Comparison of ENCODE assay signal across 12 cellular contexts in the genomic region with DNA sequence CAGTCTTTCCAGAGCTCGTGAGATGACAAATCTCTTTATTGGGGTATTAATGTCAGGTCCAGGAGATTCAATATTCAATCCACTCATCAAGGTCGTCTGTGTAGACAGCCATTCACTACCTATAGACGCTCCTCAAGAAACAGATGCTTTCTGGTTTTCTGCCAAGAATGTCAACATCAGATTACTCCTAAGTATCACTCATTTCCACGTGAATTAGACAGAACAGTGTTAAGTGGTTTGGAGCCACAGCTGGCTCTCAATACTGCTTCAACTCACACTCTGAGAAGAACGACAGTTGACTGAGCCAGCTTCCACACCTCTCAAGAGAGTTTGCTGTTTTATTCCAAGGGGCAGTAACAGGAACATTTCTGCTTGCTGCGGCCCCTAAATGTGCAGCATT.
DNase-seq lines count a peak whose midpoint lies in the region; ATAC-seq and TF ChIP-seq lines count a peak whose summit lies in the region.
"Had no signal": no experiment of that assay in that cellular context is flagged by ENCODE, and none has a peak within 500 bp of the region (broad histone marks: within the 10 kb centered on the region; RNA-seq: fewer than 3 reads in every experiment).

No MANE protein-coding gene starts in this region.

- no peaks in the 10 kb centered on the region for H3K27me3 ChIP-seq in IMR-90 (ENCODE audit: control insufficient read depth, insufficient read depth, low read length)
- H3K27me3 ChIP-seq in fibroblast of lung (ENCODE audit: control insufficient read depth, insufficient read depth, low read length): no peaks in the 10 kb centered on the region

- no peaks in the 10 kb centered on the region for H3K9me3 ChIP-seq in IMR-90 (ENCODE audit: control insufficient read depth, insufficient read depth, low read length)
- no peaks in the 10 kb centered on the region for H3K9me3 ChIP-seq in fibroblast of lung (ENCODE audit: control insufficient read depth, insufficient read depth, low read depth, low read length)

- H3K4me1 ChIP-seq in IMR-90 (ENCODE audit: control insufficient read depth, insufficient read depth, low read length) (peaks cover under 1% of the 10 kb centered on the region), fibroblast of lung (ENCODE audit: control insufficient read depth, extremely low read depth, insufficient read depth, low read length) (peaks cover 5% of the 10 kb centered on the region)

- peaks cover 16% of the 10 kb centered on the region for H3K4me1 Mint-ChIP-seq in Calu3 (ENCODE audit: low read depth, unreplicated experiment)
- H3K4me1 Mint-ChIP-seq: WTC11 had no signal

- no peak for TF ChIP-seq POLR2A in IMR-90 (IDR thresholded peaks at IDR 0.05; ENCODE audit: low read depth, low read length)

- peaks cover 6% of the 10 kb centered on the region for H3K9me3 Mint-ChIP-seq in Calu3 (ENCODE audit: low read depth, unreplicated experiment)

- no peak overlapping the region for H3K4ac ChIP-seq in IMR-90 (ENCODE audit: low read depth, low read length)

- no peak overlapping the region for H2AK5ac ChIP-seq in IMR-90 (ENCODE audit: low read depth, low read length)

- POLR2A ChIA-PET in IMR-90 (lab: Charles Lee; ENCODE audit: unreplicated experiment): no interaction called here

- H2BK20ac ChIP-seq in IMR-90 (ENCODE audit: low read depth, low read length): no peak overlapping the region

- H2BK120ac ChIP-seq in IMR-90 (ENCODE audit: low read depth, low read length): no peak overlapping the region

- no peak overlapping the region for H4K5ac ChIP-seq in IMR-90 (ENCODE audit: low read depth, low read length)

- H3K79me2 ChIP-seq in fibroblast of lung (ENCODE audit: control insufficient read depth, insufficient read depth, low read length): no peaks in the 10 kb centered on the region

- peak overlapping the region; percentile 45 for H3K4me3 Mint-ChIP-seq in Calu3 (ENCODE audit: low read depth, unreplicated experiment)
- H3K4me3 Mint-ChIP-seq: WTC11 had no signal

- dilution Hi-C loops in IMR-90 (cut with HindIII; ENCODE audit: low sequenced_read_pairs, unreplicated experiment): no loop called here

- H3K36me3 ChIP-seq in IMR-90 (ENCODE audit: control insufficient read depth, insufficient read depth, low read length) (no peaks in the 10 kb centered on the region), fibroblast of lung (ENCODE audit: control insufficient read depth, insufficient read depth, low read length) (no peaks in the 10 kb centered on the region)

- H2BK5ac ChIP-seq in IMR-90 (ENCODE audit: low read depth, low read length, poor library complexity, severe bottlenecking): no peak overlapping the region

- H3K23ac ChIP-seq in IMR-90 (ENCODE audit: low read depth, low read length): no peak overlapping the region

- no peak for TF ChIP-seq CTCF in Calu3 (IDR thresholded peaks at IDR 0.05; ENCODE audit: unreplicated experiment)
- no peak for TF ChIP-seq CTCF in IMR-90 (conservative IDR thresholded peaks at IDR 0.05; ENCODE audit: low read depth, low read length)
- TF ChIP-seq CTCF in fibroblast of lung (conservative IDR thresholded peaks at IDR 0.05 in 1 of 2, IDR thresholded peaks at IDR 0.05 in 1 of 2; ENCODE audit: low read depth in 1 of 2, low read length in 2 of 2): no peak
- no peak for TF ChIP-seq CTCF in foreskin fibroblast (IDR thresholded peaks at IDR 0.05; ENCODE audit: low read depth, low read length)

- H3K18ac ChIP-seq in IMR-90 (ENCODE audit: low read depth, low read length): no peak overlapping the region

- H2AK9ac ChIP-seq in IMR-90 (replicated peaks; ENCODE audit: low read depth, low read length, poor library complexity): no peak overlapping the region

- intact Hi-C loops in Calu3 (cut with micrococcal nuclease; ENCODE audit: unreplicated experiment): no loop called here
- intact Hi-C loops in IMR-90 (cut with micrococcal nuclease): no loop called here

- no peak overlapping the region for H3K56ac ChIP-seq in IMR-90 (ENCODE audit: extremely low read depth, insufficient read depth, low read length)

- H3K4me3 ChIP-seq in IMR-90 (ENCODE audit: insufficient read depth, low read depth, low read length) (no peak overlapping the region), fibroblast of lung (replicated peaks in 1 of 4; ENCODE audit: control extremely low read depth in 1 of 4, insufficient read depth in 1 of 4, low read depth in 3 of 4, low read length in 4 of 4) (no peak overlapping the region), foreskin fibroblast (ENCODE audit: low read depth in 1 of 2, low read length in 2 of 2) (peak overlapping the region in 1 of 2 donors; percentile 1)

- H3K4me2 ChIP-seq in IMR-90 (ENCODE audit: low read depth, low read length) (no peak overlapping the region), fibroblast of lung (ENCODE audit: extremely low read depth, insufficient read depth, low read length) (peak overlapping the region; percentile 4)

- H2AFZ ChIP-seq in IMR-90 (replicated peaks; ENCODE audit: low read length, poor library complexity) (peak overlapping the region; percentile 2), fibroblast of lung (ENCODE audit: low read length) (no peak overlapping the region)

- BruUV-seq in Calu3 (replicated peaks; lab: Mats Ljungman, UMichigan): no TSS peak
- no TSS peak for BruUV-seq in IMR-90 (replicated peaks; lab: Mats Ljungman, UMichigan)

- WGBS in IMR-90 (ENCODE audit: extremely low coverage in 2 of 2, insufficient read length in 1 of 2), 2 experiments: 83% methylated on average over 1 of the region's 6 CpGs; no CpG with 5 or more reads in 1 of the 2 experiments

- H3K79me1 ChIP-seq in IMR-90 (ENCODE audit: low read depth in 1 of 2, low read length in 2 of 2): no peaks in the 10 kb centered on the region

- no peak overlapping the region for H3K9ac ChIP-seq in IMR-90 (ENCODE audit: low read depth, low read length)
- H3K9ac ChIP-seq in fibroblast of lung (ENCODE audit: insufficient read depth, low read length): no peak overlapping the region

- no peak overlapping the region for H4K8ac ChIP-seq in IMR-90 (ENCODE audit: low read depth in 2 of 2, low read length in 2 of 2)

- no peaks in the 10 kb centered on the region for H4K20me1 ChIP-seq in IMR-90 (ENCODE audit: insufficient read depth, low read length)
- no peaks in the 10 kb centered on the region for H4K20me1 ChIP-seq in fibroblast of lung (ENCODE audit: control insufficient read depth, extremely low read depth, insufficient read depth, low read length)

- no peak overlapping the region for H2BK15ac ChIP-seq in IMR-90 (ENCODE audit: low read depth, low read length)

- CTCF ChIA-PET in Calu3 (lab: Charles Lee): interaction anchor here (1.1 to 1.5 kb wide), 2 partner anchors 14 to 113 kb away, joined by 3 to 4 read pairs; no protein-coding TSS in a partner anchor
- CTCF ChIA-PET in IMR-90 (lab: Yijun Ruan, JAX): no interaction called here

- H3K27ac Mint-ChIP-seq in Calu3 (ENCODE audit: unreplicated experiment): peak overlapping the region; percentile 5
- H3K27ac Mint-ChIP-seq: WTC11 had no signal

- H3K9me1 ChIP-seq in IMR-90 (ENCODE audit: insufficient read depth, low read length): peaks cover under 1% of the 10 kb centered on the region

- H3K14ac ChIP-seq in IMR-90 (replicated peaks; ENCODE audit: low read depth, low read length): no peak overlapping the region

- no peaks in the 10 kb centered on the region for H3K27me3 Mint-ChIP-seq in Calu3 (ENCODE audit: unreplicated experiment)

- TF ChIP-seq RAD21 in IMR-90 (IDR thresholded peaks at IDR 0.05; ENCODE audit: low read length): no peak

- no peak for ATAC-seq in IMR-90 (ENCODE audit: low read depth)
- ATAC-seq: WTC11 had no signal

- H4K91ac ChIP-seq in IMR-90 (ENCODE audit: insufficient read depth, low read depth, low read length): no peak overlapping the region

- H3K27ac ChIP-seq in IMR-90 (ENCODE audit: insufficient read depth, low read length) (no peak overlapping the region), fibroblast of lung (ENCODE audit: insufficient read depth, low read length) (no peak overlapping the region)

- no peaks in the 10 kb centered on the region for H3K36me3 Mint-ChIP-seq in Calu3 (ENCODE audit: insufficient read depth, unreplicated experiment)
- H3K36me3 Mint-ChIP-seq: WTC11 had no signal

- in situ Hi-C loops in IMR-90 (cut with MboI; ENCODE audit: low sequenced_read_pairs): no loop called here
- in situ Hi-C loops in ACHN (cut with HindIII; ENCODE audit: low pct_ligation_motif_present, low pct_unique_long_range_greater_than_20kb, low sequenced_read_pairs): no loop called here

- no peak for DNase-seq in Calu3
- DNase-seq in IMR-90: no peak
- peak; percentile 77 for DNase-seq in NCI-H510A treated with DMSO at 0.1 percent for 48 hours (lab: John Stamatoyannopoulos, UW)
- no peak for DNase-seq in fibroblast of lung (ENCODE audit: low read depth in 2 of 2)
- DNase-seq in NCI-H226: no peak
- no peak for DNase-seq in foreskin fibroblast
- DNase-seq in HPDE6-E6E7 (ENCODE audit: extremely low spot score): no peak
- DNase-seq in ACHN: no peak
- DNase-seq: C1 segment of cervical spinal cord; effector memory CD4-positive, alpha-beta T cell; NCI-H1694 had no signal

TF ChIP-seq in IMR-90, 13 proteins besides CTCF, POLR2A, EP300 and RAD21:
- no peak for TF ChIP-seq RCOR1 (IDR thresholded peaks at IDR 0.05; ENCODE audit: insufficient replicate concordance, low read length)
- TF ChIP-seq MAZ (IDR thresholded peaks at IDR 0.05; ENCODE audit: borderline replicate concordance, low read depth, low read length): no peak
- no peak for TF ChIP-seq CHD1 (IDR thresholded peaks at IDR 0.05; ENCODE audit: low read depth, low read length)
